1 cellular context compared by ENCODE assay signal in genomic region chr12:1886396-1887008, GRCh38.
TF ChIP-seq lines count a peak whose summit lies in the region.

No MANE protein-coding gene starts in this region.

TF ChIP-seq in H1, 55 proteins besides CTCF, POLR2A, EP300 and RAD21:
- no peak for TF ChIP-seq CBX5 (IDR thresholded peaks at IDR 0.05; ENCODE audit: low read depth, low read length)
- no peak for TF ChIP-seq SRF (IDR thresholded peaks at IDR 0.05; ENCODE audit: low read depth, low read length)
- TF ChIP-seq TBP (IDR thresholded peaks at IDR 0.05; ENCODE audit: low read depth, low read length) = no peak
- no peak for TF ChIP-seq PHF8 (conservative IDR thresholded peaks at IDR 0.05; ENCODE audit: low read depth, low read length)
